2 cellular contexts compared by ENCODE assay signal in genomic region chr2:109910789-109911188, GRCh38. TPM values are rescaled to one million over a fixed set of nuclear protein-coding genes. Genes with fewer than 3 reads are reported as not detected.
"Had no signal": no experiment of that assay in that cellular context is flagged by ENCODE, and none has a peak within 500 bp of the region (broad histone marks: within the 10 kb centered on the region; RNA-seq: fewer than 3 reads in every experiment).

No MANE protein-coding gene starts in this region.

RNA-seq across cellular contexts. Expression of gene LIMS3, which starts 12.3 kb away (rescaled TPM):
- total RNA-seq: activated T-helper 2 cell treated with anti-CD3 and anti-CD28 coated beads, Interferon-gamma antibody, Interleukin-2, Interleukin-4, amounts not matched to agents 10 μg/mL and 5 μg/mL and 100 μg/mL, durations not matched to agents 14 hours and 24 hours and 36 hours; esophagus mucosa had no signal
